In genomic region chr3:124306665-124307064, GRCh38 we compare ENCODE assay signal across 24 cellular contexts.
"Had no signal": no experiment of that assay in that cellular context is flagged by ENCODE, and none has a peak within 500 bp of the region (broad histone marks: within the 10 kb centered on the region; RNA-seq: fewer than 3 reads in every experiment).

No MANE protein-coding gene starts in this region.

- H3K4me3 ChIP-seq: stomach, suprapubic skin, testis, thoracic aorta, thyroid gland, tibial artery, tibial nerve, transverse colon, upper lobe of left lung, upper lobe of right lung, uterus, vagina had no signal

- DNase-seq: stimulated activated CD4-positive, alpha-beta T cell treated with anti-CD3 and anti-CD28 coated beads, Interleukin-2, amount 100 ng/mL, for 48 hours; stimulated activated CD4-positive, alpha-beta T cell treated with anti-CD3 and anti-CD28 coated beads, Interleukin-4, amount 100 ng/mL, for 1 hour; stimulated activated CD4-positive, alpha-beta T cell treated with anti-CD3 and anti-CD28 coated beads, Interleukin-4, amount 100 ng/mL, for 24 hours; stimulated activated CD4-positive, alpha-beta T cell treated with anti-CD3 and anti-CD28 coated beads, Interleukin-4, amount 100 ng/mL, for 4 hours; stimulated activated CD8-positive, alpha-beta memory T cell treated with anti-CD3 and anti-CD28 coated beads, Interleukin-4, amount 100 ng/mL, for 48 hours; stimulated activated naive B cell treated with anti-CD40 and anti-IgM and Interleukin-4, amounts not matched to agents 10 μg/mL and 1 μg/mL and 100 μg/mL, for 72 hours; stimulated activated naive CD4-positive, alpha-beta T cell; stimulated activated naive CD4-positive, alpha-beta T cell treated with Interleukin-2 at 50 U/mL for 16 hours; stimulated activated naive CD8-positive, alpha-beta T cell treated with anti-CD3 and anti-CD28 coated beads, Interleukin-15, amount 100 ng/mL, for 72 hours; stimulated activated naive CD8-positive, alpha-beta T cell treated with anti-CD3 and anti-CD28 coated beads, Interleukin-15, Interleukin-2, amounts not matched to agents 100 U/mL and 50 U/mL, for 24 hours; stomach; substantia nigra; testis; thyroid gland; tibial artery; transverse colon; trophoblast cell; upper lobe of left lung; upper lobe of right lung; uterus had no signal

- H3K27ac ChIP-seq: stomach, suprapubic skin, testis, thoracic aorta, thyroid gland, tibial artery, tibial nerve, transverse colon, upper lobe of left lung, upper lobe of right lung, uterus, vagina had no signal

- H3K4me1 ChIP-seq: stomach, suprapubic skin, testis, thyroid gland, tibial artery, tibial nerve, transverse colon, upper lobe of left lung, upper lobe of right lung, uterus, vagina had no signal

- H3K9me3 ChIP-seq: suprapubic skin, testis, thyroid gland had no signal

- H3K36me3 ChIP-seq: stomach, suprapubic skin, thoracic aorta, thyroid gland, tibial nerve, transverse colon, upper lobe of left lung, upper lobe of right lung, uterus, vagina had no signal
